In genomic region chr6:53751417-53751816, GRCh38 we compare ENCODE assay signal across 25 cellular contexts.
"Had no signal": no experiment of that assay in that cellular context is flagged by ENCODE, and none has a peak within 500 bp of the region (broad histone marks: within the 10 kb centered on the region; RNA-seq: fewer than 3 reads in every experiment).

No MANE protein-coding gene starts in this region.

- H3K4me1 ChIP-seq: heart right ventricle, left ventricle myocardium inferior, pancreas, prostate gland, sigmoid colon, stomach, tibial artery had no signal

- H3K36me3 ChIP-seq: heart right ventricle, left ventricle myocardium inferior, pancreas, prostate gland, sigmoid colon, stomach, thoracic aorta, tibial artery had no signal

- H3K27ac ChIP-seq: heart right ventricle, hepatocyte, left ventricle myocardium inferior, pancreas, prostate gland, sigmoid colon, stomach, thoracic aorta, tibial artery had no signal

- H3K79me2 ChIP-seq: hepatocyte had no signal

- H3K9me3 Mint-ChIP-seq: naive thymus-derived CD8-positive, alpha-beta T cell; nephron; neural crest cell; stimulated activated naive B cell treated with anti-CD40 and anti-IgM and Interleukin-4, amounts not matched to agents 10 μg/mL and 1 μg/mL and 100 μg/mL, for 72 hours had no signal

- H3K4me1 Mint-ChIP-seq: naive thymus-derived CD8-positive, alpha-beta T cell; nephron; neural crest cell; stimulated activated naive B cell treated with anti-CD40 and anti-IgM and Interleukin-4, amounts not matched to agents 10 μg/mL and 1 μg/mL and 100 μg/mL, for 72 hours had no signal

- H3K9me3 ChIP-seq: heart right ventricle, left ventricle myocardium inferior, pancreas, prostate gland, sigmoid colon, stomach, thoracic aorta, tibial artery had no signal

- H3K36me3 Mint-ChIP-seq: naive thymus-derived CD8-positive, alpha-beta T cell; stimulated activated naive B cell treated with anti-CD40 and anti-IgM and Interleukin-4, amounts not matched to agents 10 μg/mL and 1 μg/mL and 100 μg/mL, for 72 hours had no signal

- H2AFZ ChIP-seq: hepatocyte had no signal

- DNase-seq: heart right ventricle; islet precursor cell; left ventricle myocardium inferior; mesenchymal stem cell; naive thymus-derived CD8-positive, alpha-beta T cell; nucleus accumbens; pancreas; posterior cingulate gyrus; retina; right cardiac atrium; sigmoid colon; small intestine; stimulated activated CD4-positive, alpha-beta T cell treated with anti-CD3 and anti-CD28 coated beads, Interleukin-1b, Interleukin-23, amount 100 ng/mL, for 48 hours; stimulated activated CD4-positive, alpha-beta T cell treated with anti-CD3 and anti-CD28 coated beads, Interleukin-2, amount 100 ng/mL, for 48 hours; stimulated activated naive B cell treated with anti-CD40 and anti-IgM and Interleukin-4, amounts not matched to agents 10 μg/mL and 1 μg/mL and 100 μg/mL, for 72 hours; stimulated activated naive CD8-positive, alpha-beta T cell treated with anti-CD3 and anti-CD28 coated beads, Interleukin-15, Interleukin-2, amounts not matched to agents 100 U/mL and 50 U/mL, for 24 hours; stomach; tibial artery; trophoblast cell had no signal

- H3K4me3 Mint-ChIP-seq: naive thymus-derived CD8-positive, alpha-beta T cell; nephron; neural crest cell; stimulated activated naive B cell treated with anti-CD40 and anti-IgM and Interleukin-4, amounts not matched to agents 10 μg/mL and 1 μg/mL and 100 μg/mL, for 72 hours had no signal

- H3K27me3 ChIP-seq: heart right ventricle, hepatocyte, pancreas, sigmoid colon, stomach, tibial artery had no signal

- H3K4me3 ChIP-seq: heart right ventricle, hepatocyte, left ventricle myocardium inferior, lung, pancreas, prostate gland, sigmoid colon, stomach, thoracic aorta, tibial artery had no signal

- H3K4me2 ChIP-seq: hepatocyte had no signal

- H3K27ac Mint-ChIP-seq: naive thymus-derived CD8-positive, alpha-beta T cell; nephron; stimulated activated naive B cell treated with anti-CD40 and anti-IgM and Interleukin-4, amounts not matched to agents 10 μg/mL and 1 μg/mL and 100 μg/mL, for 72 hours had no signal
